9 cellular contexts compared by ENCODE assay signal in genomic region chr17:81865733-81866439, GRCh38. TPM values are rescaled to one million over a fixed set of nuclear protein-coding genes. Genes with fewer than 3 reads are reported as not detected.
DNase-seq lines count a peak whose midpoint lies in the region; ATAC-seq and TF ChIP-seq lines count a peak whose summit lies in the region.
"Had no signal": no experiment of that assay in that cellular context is flagged by ENCODE, and none has a peak within 500 bp of the region (broad histone marks: within the 10 kb centered on the region; RNA-seq: fewer than 3 reads in every experiment).

No MANE protein-coding gene starts in this region.

- H3K27me3 ChIP-seq in esophagus squamous epithelium = no peaks in the 10 kb centered on the region
- H3K27me3 ChIP-seq: ovary had no signal

- WGBS in esophagus squamous epithelium, 2 donors = 64% methylated on average over 8 of the region's 18 CpGs; no CpG with 5 or more reads in 1 of the 2 donors

- TF ChIP-seq CTCF in RWPE1 (conservative IDR thresholded peaks at IDR 0.05; ENCODE audit: low read depth) = no peak
- TF ChIP-seq CTCF in esophagus squamous epithelium (IDR thresholded peaks at IDR 0.05) = no peak

- no peak overlapping the region for H3K4me3 Mint-ChIP-seq in activated T-cell treated with anti-CD3 and anti-CD28 coated beads, Interleukin-2, amount 50 U/mL, for 4 hours

- peaks cover 11 to 53% (median 22%) of the 10 kb centered on the region in 3 donors for H3K36me3 ChIP-seq in esophagus squamous epithelium
- H3K36me3 ChIP-seq: ovary had no signal

- no peaks in the 10 kb centered on the region for H3K9me3 ChIP-seq in esophagus squamous epithelium
- H3K9me3 ChIP-seq: ovary had no signal

- no peak for ATAC-seq in activated T-cell treated with anti-CD3 and anti-CD28 coated beads, Interleukin-2, amount 50 U/mL, for 4 hours
- ATAC-seq in GM21360 (IDR thresholded peaks at IDR 0.05; ENCODE audit: unreplicated experiment) = no peak

- POLR2A ChIA-PET in RWPE1 (lab: Yijun Ruan, JAX; ENCODE audit: low non-redundant PET) = interaction anchor here (0.7 kb wide), 1 partner anchor 11 kb away, joined by 3 read pairs; no protein-coding TSS in a partner anchor

- no peak for TF ChIP-seq POLR2A in esophagus squamous epithelium (IDR thresholded peaks at IDR 0.05)

- H3K9me3 Mint-ChIP-seq in activated T-cell treated with anti-CD3 and anti-CD28 coated beads, Interleukin-2, amount 50 U/mL, for 4 hours = no peaks in the 10 kb centered on the region

- CTCF ChIA-PET in RWPE1 (lab: Yijun Ruan, JAX) = interaction anchor here (0.5 to 0.7 kb wide), 2 partner anchors 38 to 144 kb away, joined by 3 to 5 read pairs; no protein-coding TSS in a partner anchor

- H3K27me3 Mint-ChIP-seq in activated T-cell treated with anti-CD3 and anti-CD28 coated beads, Interleukin-2, amount 50 U/mL, for 4 hours (ENCODE audit: low read depth) = no peaks in the 10 kb centered on the region

- H3K27ac ChIP-seq in RWPE1 (peak overlapping the region; percentile 97), esophagus squamous epithelium (peak overlapping the region; percentile 95 to 100 (median 98))
- H3K27ac ChIP-seq: ovary had no signal

- DNase-seq in activated T-cell treated with anti-CD3 and anti-CD28 coated beads, Interleukin-2, amount 50 U/mL, for 1 hour = peak; percentile 30
- no peak for DNase-seq in activated T-cell treated with anti-CD3 and anti-CD28 coated beads, Interleukin-2, amount 50 U/mL, for 4 hours
- no peak for DNase-seq in RWPE1 (ENCODE audit: low spot score)
- DNase-seq in esophagus squamous epithelium (lab: John Stamatoyannopoulos, UW) = no peak
- DNase-seq in stimulated activated CD8-positive, alpha-beta memory T cell treated with anti-CD3 and anti-CD28 coated beads, Interleukin-4, amount 100 ng/mL, for 48 hours = peak; percentile 39
- DNase-seq in GF-D8 (lab: John Stamatoyannopoulos, UW) = no peak
- no peak for DNase-seq in COR-L47 (lab: John Stamatoyannopoulos, UW)

- intact Hi-C loops in esophagus squamous epithelium (cut with DNase I) = no loop called here

- peaks cover 36% of the 10 kb centered on the region for H3K4me1 Mint-ChIP-seq in activated T-cell treated with anti-CD3 and anti-CD28 coated beads, Interleukin-2, amount 50 U/mL, for 4 hours (ENCODE audit: low read depth)

- H3K4me1 ChIP-seq in esophagus squamous epithelium = peaks cover 42 to 91% (median 53%) of the 10 kb centered on the region in 3 donors

- H3K36me3 Mint-ChIP-seq in activated T-cell treated with anti-CD3 and anti-CD28 coated beads, Interleukin-2, amount 50 U/mL, for 4 hours (ENCODE audit: insufficient read depth) = peaks cover 14% of the 10 kb centered on the region

- no peak overlapping the region for H3K4me3 ChIP-seq in esophagus squamous epithelium
- H3K4me3 ChIP-seq: ovary had no signal

RNA-seq across cellular contexts. Expression of gene ARHGDIA, which starts 5.3 kb away (rescaled TPM):
- total RNA-seq in activated T-cell treated with anti-CD3 and anti-CD28 coated beads, Interleukin-2, amount 50 U/mL, for 4 hours = 100 to 1,000 TPM; 789 to 858 (median 821) TPM
- 100 to 1,000 TPM; 166 to 239 (median 176) TPM for total RNA-seq in esophagus squamous epithelium

RNA-seq across cellular contexts. Expression of gene P4HB, which starts 5.6 kb away (rescaled TPM):
- total RNA-seq in activated T-cell treated with anti-CD3 and anti-CD28 coated beads, Interleukin-2, amount 50 U/mL, for 4 hours = 100 to 1,000 TPM; 442 to 487 (median 478) TPM
- total RNA-seq in esophagus squamous epithelium = 1,000 to 10,000 TPM in 3 of 4 donors, 100 to 1,000 TPM in 1; 459 to 2,191 (median 1,569) TPM

RNA-seq across cellular contexts. Expression of gene ALYREF, which starts 25.5 kb away (rescaled TPM):
- total RNA-seq in activated T-cell treated with anti-CD3 and anti-CD28 coated beads, Interleukin-2, amount 50 U/mL, for 4 hours = 100 to 1,000 TPM; 321 to 369 (median 324) TPM
- total RNA-seq in esophagus squamous epithelium = 100 to 1,000 TPM in 2 of 4 donors, 10 to 100 TPM in 2; 75.3 to 133 (median 95.0) TPM

RNA-seq across cellular contexts. Expression of gene ANAPC11, which starts 25.6 kb away (rescaled TPM):
- 100 to 1,000 TPM; 128 to 157 (median 153) TPM for total RNA-seq in activated T-cell treated with anti-CD3 and anti-CD28 coated beads, Interleukin-2, amount 50 U/mL, for 4 hours
- total RNA-seq in esophagus squamous epithelium = 100 to 1,000 TPM in 3 of 4 donors, 10 to 100 TPM in 1; 92.9 to 133 (median 104) TPM

RNA-seq across cellular contexts. Expression of gene PPP1R27, which starts 31.0 kb away (rescaled TPM):
- not detected for total RNA-seq in activated T-cell treated with anti-CD3 and anti-CD28 coated beads, Interleukin-2, amount 50 U/mL, for 4 hours
- total RNA-seq in esophagus squamous epithelium = not detected
- total RNA-seq: ovary had no signal

Comparison
In these comparisons a context has a peak if more than half of its experiments do, and no peak if none do; other contexts are left out.
1. DNase-seq: peak in activated T-cell treated with anti-CD3 and anti-CD28 coated beads, Interleukin-2, amount 50 U/mL, for 1 hour (single experiment) and stimulated activated CD8-positive, alpha-beta memory T cell treated with anti-CD3 and anti-CD28 coated beads, Interleukin-4, amount 100 ng/mL, for 48 hours (single experiment); none in activated T-cell treated with anti-CD3 and anti-CD28 coated beads, Interleukin-2, amount 50 U/mL, for 4 hours (single experiment), RWPE1 (single experiment), esophagus squamous epithelium (single experiment), GF-D8 (single experiment) and COR-L47 (single experiment).